8 cellular contexts compared by ENCODE assay signal in the genomic region with DNA sequence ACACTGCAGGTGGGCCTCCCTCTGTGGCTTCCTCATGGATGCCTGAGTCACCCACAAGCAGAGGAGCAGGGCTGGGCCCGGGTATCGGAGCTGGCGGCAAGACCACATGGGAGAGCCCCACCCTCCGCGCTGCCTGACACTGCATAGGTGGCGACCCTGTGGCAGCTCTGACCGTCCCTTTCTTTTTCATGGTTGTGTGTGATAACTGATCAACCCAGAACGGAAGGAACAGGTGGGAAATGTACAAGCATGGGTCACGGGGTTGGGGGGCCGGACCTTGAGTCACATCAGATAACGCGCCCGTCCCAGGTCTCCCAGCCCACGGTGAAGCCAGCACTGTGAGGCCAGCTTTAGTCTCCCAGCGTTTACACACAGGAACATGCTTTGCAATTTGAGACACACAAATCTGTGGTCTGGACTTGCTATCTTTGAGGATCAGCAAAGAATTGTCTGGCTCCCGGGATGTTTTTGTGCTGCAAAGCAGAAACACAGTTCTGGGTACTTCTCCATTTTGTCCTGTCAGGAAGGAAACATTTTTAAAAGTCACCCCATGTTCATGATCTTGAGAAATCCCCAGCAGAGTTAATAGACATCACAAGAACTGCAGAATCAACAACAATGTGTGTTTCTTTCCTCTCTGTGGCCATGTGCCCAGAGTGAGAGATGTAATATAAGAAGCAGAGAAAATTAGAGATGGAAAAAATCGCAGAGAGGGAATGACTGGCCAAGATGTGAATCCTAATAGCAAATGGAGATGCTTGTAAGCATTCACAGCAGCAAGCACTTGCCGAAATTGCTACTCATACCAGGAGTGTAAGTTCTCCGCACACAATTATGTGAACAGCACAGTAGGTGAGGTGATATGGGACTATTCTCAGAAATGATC.
DNase-seq lines count a peak whose midpoint lies in the region; ATAC-seq, FAIRE-seq and TF ChIP-seq lines count a peak whose summit lies in the region.

No MANE protein-coding gene starts in this region.

- FAIRE-seq in kidney (lab: Jason Lieb, UNC) = no peak

- no peaks in the 10 kb centered on the region for H3K9me3 ChIP-seq in adipocyte (ENCODE audit: control insufficient read depth, low read length)
- no peaks in the 10 kb centered on the region for H3K9me3 ChIP-seq in kidney (ENCODE audit: control insufficient read depth in 1 of 2, low read length in 2 of 2)

- peak overlapping the region in 1 of 2 donors; percentile 16 for H3K27ac ChIP-seq in kidney (ENCODE audit: low read depth in 2 of 2, low read length in 2 of 2)

- intact Hi-C loops in kidney (cut with DNase I) = no loop called here

- peak overlapping the region; percentile 73 for H3K9ac ChIP-seq in adipocyte (ENCODE audit: low read length)
- H3K9ac ChIP-seq in kidney (ENCODE audit: low read length in 2 of 2) = no peak overlapping the region

- H3K36me3 ChIP-seq in adipocyte (ENCODE audit: control insufficient read depth, insufficient read depth, low read length, severe bottlenecking) (peaks cover 7% of the 10 kb centered on the region), kidney (ENCODE audit: control insufficient read depth in 1 of 2, insufficient read depth in 2 of 2, low read length in 2 of 2) (no peaks in the 10 kb centered on the region)

- peak overlapping the region; percentile 53 to 88 (median 70) for H3K4me3 Mint-ChIP-seq in IgD-negative memory B cell

- peaks cover 14 to 22% (median 18%) of the 10 kb centered on the region in 3 donors for H3K4me1 Mint-ChIP-seq in IgD-negative memory B cell

- peak; percentile 94 for ATAC-seq in GM21423 (IDR thresholded peaks at IDR 0.05; ENCODE audit: unreplicated experiment)

- no peak for TF ChIP-seq CTCF in GM12864 (IDR thresholded peaks at IDR 0.05; ENCODE audit: low read depth, low read length, missing control alignments)
- TF ChIP-seq CTCF in kidney (IDR thresholded peaks at IDR 0.05; ENCODE audit: borderline replicate concordance, extremely low read depth, insufficient read depth) = no peak

- H3K4me1 ChIP-seq in adipocyte (ENCODE audit: control insufficient read depth, insufficient read depth, low read length) = peaks cover 24% of the 10 kb centered on the region
- H3K4me1 ChIP-seq in kidney (ENCODE audit: control insufficient read depth in 1 of 2, insufficient read depth in 1 of 2, low read depth in 1 of 2, low read length in 2 of 2) = peaks cover 8 to 9% of the 10 kb centered on the region in 2 donors

- H3K36me3 Mint-ChIP-seq in IgD-negative memory B cell = peaks cover 2% of the 10 kb centered on the region

- DNase-seq in GM12864 (ENCODE audit: low read depth) (no peak), adipocyte (ENCODE audit: low read depth) (peak; percentile 87), kidney (peak; percentile 73), NCI-H748 (lab: John Stamatoyannopoulos, UW; ENCODE audit: unreplicated experiment) (no peak), NCI-H1436 (lab: John Stamatoyannopoulos, UW) (no peak)
- DNase-seq in stimulated activated CD8-positive, alpha-beta memory T cell treated with anti-CD3 and anti-CD28 coated beads, Interleukin-15, amount 100 ng/mL, for 48 hours (ENCODE audit: low read depth in 2 of 2) = peak; percentile 15 to 21

- H3K27ac Mint-ChIP-seq in IgD-negative memory B cell = no peak overlapping the region

- peaks cover 1% of the 10 kb centered on the region for H3K27me3 Mint-ChIP-seq in IgD-negative memory B cell

- H3K4me3 ChIP-seq in GM12864 (ENCODE audit: low read depth, low read length) (peak overlapping the region; percentile 35), adipocyte (ENCODE audit: low read length) (peak overlapping the region; percentile 60), kidney (ENCODE audit: low read length in 2 of 2) (peak overlapping the region in 1 of 2 donors; percentile 9)

- H3K27me3 ChIP-seq in adipocyte (replicated peaks; ENCODE audit: control insufficient read depth, insufficient read depth, low read length) = no peaks in the 10 kb centered on the region

- no peaks in the 10 kb centered on the region for H3K9me3 Mint-ChIP-seq in IgD-negative memory B cell

Comparison
In these comparisons a context has a peak if more than half of its experiments do, and no peak if none do; other contexts are left out.
1. DNase-seq: peak in adipocyte (single experiment), kidney (single experiment) and stimulated activated CD8-positive, alpha-beta memory T cell treated with anti-CD3 and anti-CD28 coated beads, Interleukin-15, amount 100 ng/mL, for 48 hours (2 of 2); none in GM12864 (single experiment), NCI-H748 (single experiment) and NCI-H1436 (single experiment).